ENCODE assay signal across 28 cellular contexts in genomic region chr20:54452277-54452676, GRCh38. TPM values are rescaled to one million over a fixed set of nuclear protein-coding genes. Genes with fewer than 3 reads are reported as not detected.
"Had no signal": no experiment of that assay in that cellular context is flagged by ENCODE, and none has a peak within 500 bp of the region (broad histone marks: within the 10 kb centered on the region; RNA-seq: fewer than 3 reads in every experiment).

No MANE protein-coding gene starts in this region.

- ATAC-seq: effector memory CD8-positive, alpha-beta T cell; esophagus mucosa; foreskin keratinocyte; gastroesophageal sphincter; heart left ventricle; left colon; left lobe of liver; lower lobe of right lung; mucosa of descending colon had no signal

- H3K4me2 ChIP-seq: hepatocyte had no signal

- H3K4me3 ChIP-seq: coronary artery, dorsolateral prefrontal cortex, gastroesophageal sphincter, heart left ventricle, hepatocyte, left ventricle myocardium inferior, lower lobe of right lung, mucosa of descending colon had no signal

- H2AFZ ChIP-seq: hepatocyte had no signal

- H3K9me3 ChIP-seq: heart left ventricle, left ventricle myocardium inferior, lower lobe of right lung, mucosa of descending colon had no signal

- H3K79me2 ChIP-seq: hepatocyte had no signal

- DNase-seq: dermis blood vessel endothelial cell; dorsolateral prefrontal cortex; effector CD8-positive, alpha-beta T cell; effector memory CD8-positive, alpha-beta T cell; endodermal cell; erythroblast; foreskin keratinocyte; heart left ventricle; hypothalamus; immature natural killer cell; islet precursor cell; kidney; kidney glomerular epithelial cell; left colon; left ventricle myocardium inferior; lower lobe of right lung; mesenchymal stem cell; mucosa of descending colon; naive B cell had no signal

- H3K4me1 ChIP-seq: foreskin keratinocyte, gastroesophageal sphincter, heart left ventricle, left ventricle myocardium inferior, lower lobe of right lung had no signal

- H3K36me3 ChIP-seq: gastroesophageal sphincter, heart left ventricle, left ventricle myocardium inferior, lower lobe of right lung had no signal

- H3K27me3 ChIP-seq: dorsolateral prefrontal cortex, foreskin keratinocyte, gastroesophageal sphincter, heart left ventricle, hepatocyte had no signal

- H3K27ac ChIP-seq: coronary artery, dorsolateral prefrontal cortex, epithelial cell of prostate, foreskin keratinocyte, gastroesophageal sphincter, heart left ventricle, hepatocyte, left ventricle myocardium inferior, lower lobe of right lung had no signal

- FAIRE-seq: colon, endometrium, frontal cortex, kidney had no signal

RNA-seq across cellular contexts. Expression of gene DOK5, which starts 23.1 kb away (rescaled TPM):
- total RNA-seq: foreskin keratinocyte, left lobe of liver had no signal
- polyA plus RNA-seq: foreskin keratinocyte, immature natural killer cell had no signal
